In genomic region chr7:620052-620451, GRCh38 we compare ENCODE assay signal across 8 cellular contexts.
DNase-seq lines count a peak whose midpoint lies in the region; ATAC-seq and FAIRE-seq lines count a peak whose summit lies in the region.
"Had no signal": no experiment of that assay in that cellular context is flagged by ENCODE, and none has a peak within 500 bp of the region (broad histone marks: within the 10 kb centered on the region; RNA-seq: fewer than 3 reads in every experiment).

No MANE protein-coding gene starts in this region.

- H4K20me1 ChIP-seq in GM23248 (ENCODE audit: insufficient read depth) = no peaks in the 10 kb centered on the region

- no peaks in the 10 kb centered on the region for H3K27me3 ChIP-seq in GM23248 (replicated peaks; ENCODE audit: insufficient read depth)

- no peak overlapping the region for H3K27ac ChIP-seq in GM23248

- 0 out of 2 replicates have a peak, but pooled peaks cover 5% of the 10 kb centered on the region for H3K36me3 ChIP-seq in GM23248 (ENCODE audit: low read depth)

- no peak overlapping the region for H2AFZ ChIP-seq in GM23248

- H3K4me3 Mint-ChIP-seq in dendritic cell treated with granulocyte-macrophage colony-stimulating factor and Interleukin-4, amounts not matched to agents 40 ng/mL and 50 ng/mL, for 4 days = no peak overlapping the region

- no peaks in the 10 kb centered on the region for H3K4me1 ChIP-seq in GM23248 (ENCODE audit: insufficient read depth)

- H3K79me2 ChIP-seq in GM23248 (ENCODE audit: insufficient read depth) = no peaks in the 10 kb centered on the region

- no peak overlapping the region for H3K4me3 ChIP-seq in GM23248

- in situ Hi-C loops in GM23248 (cut with MboI) = no loop called here

- H3K9me3 ChIP-seq in GM23248 (ENCODE audit: low read depth) = no peaks in the 10 kb centered on the region

- no peak overlapping the region for H3K4me2 ChIP-seq in GM23248 (ENCODE audit: unreplicated experiment)

- no peaks in the 10 kb centered on the region for H3K9me2 ChIP-seq in GM23248 (ENCODE audit: insufficient read depth)

- no peaks in the 10 kb centered on the region for H3K27me3 Mint-ChIP-seq in dendritic cell treated with granulocyte-macrophage colony-stimulating factor and Interleukin-4, amounts not matched to agents 40 ng/mL and 50 ng/mL, for 4 days

- no peak for ATAC-seq in GM18517 (IDR thresholded peaks at IDR 0.05; ENCODE audit: unreplicated experiment)
- no peak for ATAC-seq in HG03565 (IDR thresholded peaks at IDR 0.05; ENCODE audit: unreplicated experiment)

- H3K36me3 Mint-ChIP-seq in dendritic cell treated with granulocyte-macrophage colony-stimulating factor and Interleukin-4, amounts not matched to agents 40 ng/mL and 50 ng/mL, for 4 days (ENCODE audit: low read depth) = peaks cover 15% of the 10 kb centered on the region

- peak overlapping the region; percentile 67 for H3K27ac Mint-ChIP-seq in dendritic cell treated with granulocyte-macrophage colony-stimulating factor and Interleukin-4, amounts not matched to agents 40 ng/mL and 50 ng/mL, for 4 days

- H3K4me1 Mint-ChIP-seq in dendritic cell treated with granulocyte-macrophage colony-stimulating factor and Interleukin-4, amounts not matched to agents 40 ng/mL and 50 ng/mL, for 4 days (ENCODE audit: low read depth) = peaks cover 30% of the 10 kb centered on the region

- peak; percentile 31 for DNase-seq in GM23248
- DNase-seq in RCC 7860 (ENCODE audit: low spot score) = peak; percentile 39
- DNase-seq in renal cortical epithelial cell (ENCODE audit: low read depth) = peak; percentile 38
- DNase-seq in stimulated activated naive CD4-positive, alpha-beta T cell (lab: John Stamatoyannopoulos, UW) = no peak
- DNase-seq: NCI-H2171 treated with DMSO at 0.1 percent for 48 hours had no signal

- no peak for FAIRE-seq in RCC 7860 (lab: Jason Lieb, UNC)

- WGBS in GM23248 (ENCODE audit: low coverage in 1 of 2, low lambda C conversion rate in 2 of 2, missing lambda C conversion rate in 2 of 2), 2 experiments = 76 to 80% methylated on average over 5 of the region's 5 CpGs

- intact Hi-C loops in dendritic cell treated with granulocyte-macrophage colony-stimulating factor and Interleukin-4, amounts not matched to agents 40 ng/mL and 50 ng/mL, for 4 days (cut with micrococcal nuclease) = no loop called here

- no peak overlapping the region for H3K9ac ChIP-seq in GM23248

- H3F3A ChIP-seq in GM23248 (ENCODE audit: insufficient read depth) = no peaks in the 10 kb centered on the region

- H3K9me3 Mint-ChIP-seq in dendritic cell treated with granulocyte-macrophage colony-stimulating factor and Interleukin-4, amounts not matched to agents 40 ng/mL and 50 ng/mL, for 4 days = peaks cover 54% of the 10 kb centered on the region

Comparison
In these comparisons a context has a peak if more than half of its experiments do, and no peak if none do; other contexts are left out.
1. DNase-seq: peak in GM23248 (single experiment), RCC 7860 (single experiment) and renal cortical epithelial cell (single experiment); none in stimulated activated naive CD4-positive, alpha-beta T cell (0 of 6).